8 cellular contexts compared by ENCODE assay signal in genomic region chr4:156677136-156677535, GRCh38.
DNase-seq lines count a peak whose midpoint lies in the region; ATAC-seq and TF ChIP-seq lines count a peak whose summit lies in the region.

No MANE protein-coding gene starts in this region.

- no peaks in the 10 kb centered on the region for H3F3A ChIP-seq in PC-9 (ENCODE audit: insufficient read depth, low read depth)

- H3K4me1 ChIP-seq in BE2C (no peaks in the 10 kb centered on the region), PC-9 (replicated peaks; ENCODE audit: insufficient read depth) (no peaks in the 10 kb centered on the region)

- H3K9me3 ChIP-seq in BE2C (no peaks in the 10 kb centered on the region), PC-9 (ENCODE audit: insufficient read depth, low read depth) (no peaks in the 10 kb centered on the region)

- peaks cover 4% of the 10 kb centered on the region for H3K9me3 Mint-ChIP-seq in activated T-cell treated with anti-CD3 and anti-CD28 coated beads, Interleukin-2, amount 50 U/mL, for 4 hours

- no peaks in the 10 kb centered on the region for H3K27me3 Mint-ChIP-seq in activated T-cell treated with anti-CD3 and anti-CD28 coated beads, Interleukin-2, amount 50 U/mL, for 4 hours (ENCODE audit: low read depth)

- intact Hi-C loops in PC-9 (cut with micrococcal nuclease; ENCODE audit: unreplicated experiment) = loop anchor here (5.0 kb wide), 1 partner anchor 200 kb away; no protein-coding TSS in a partner anchor

- no peaks in the 10 kb centered on the region for H4K20me1 ChIP-seq in PC-9 (ENCODE audit: insufficient read depth)

- peak; percentile 15 for DNase-seq in BE2C
- DNase-seq in PC-9 = no peak
- DNase-seq in iPS-NIHi11 (ENCODE audit: low spot score) = peak; percentile 57
- DNase-seq in globus pallidus (ENCODE audit: low spot score) = no peak
- no peak for DNase-seq in AML-193 (lab: John Stamatoyannopoulos, UW)
- DNase-seq in DMS79 treated with DMSO at 0.1 percent for 48 hours (lab: John Stamatoyannopoulos, UW) = no peak
- DNase-seq in activated T-cell treated with anti-CD3 and anti-CD28 coated beads, Interleukin-2, amount 50 U/mL, for 4 hours = no peak

- H3K36me3 ChIP-seq in BE2C (no peaks in the 10 kb centered on the region), PC-9 (ENCODE audit: low read depth) (no peaks in the 10 kb centered on the region)

- H3K4me3 Mint-ChIP-seq in activated T-cell treated with anti-CD3 and anti-CD28 coated beads, Interleukin-2, amount 50 U/mL, for 4 hours = no peak overlapping the region

- no TSS peak for BruUV-seq in PC-9 (replicated peaks; lab: Mats Ljungman, UMichigan)

- no peaks in the 10 kb centered on the region for H3K36me3 Mint-ChIP-seq in activated T-cell treated with anti-CD3 and anti-CD28 coated beads, Interleukin-2, amount 50 U/mL, for 4 hours (ENCODE audit: insufficient read depth)

- POLR2A ChIA-PET in PC-9 (lab: Charles Lee; ENCODE audit: unreplicated experiment) = no interaction called here

- H3K27me3 ChIP-seq in BE2C = no peaks in the 10 kb centered on the region
- H3K27me3 ChIP-seq in PC-9 (ENCODE audit: insufficient read depth, low read depth) = no peaks in the 10 kb centered on the region

- H3K4me1 Mint-ChIP-seq in activated T-cell treated with anti-CD3 and anti-CD28 coated beads, Interleukin-2, amount 50 U/mL, for 4 hours (ENCODE audit: low read depth) = no peaks in the 10 kb centered on the region

- CTCF ChIA-PET in PC-9 (lab: Charles Lee) = no interaction called here

- TF ChIP-seq CTCF in BE2C (IDR thresholded peaks at IDR 0.05; ENCODE audit: low read depth, low read length) (peak; percentile 49), PC-9 (conservative IDR thresholded peaks at IDR 0.05) (peak; percentile 58)

- H3K9me2 ChIP-seq in PC-9 (ENCODE audit: insufficient read depth) = no peaks in the 10 kb centered on the region

- no peak overlapping the region for H3K4me2 ChIP-seq in PC-9

- ATAC-seq in GM21717 (IDR thresholded peaks at IDR 0.05; ENCODE audit: unreplicated experiment) = peak; percentile 81
- ATAC-seq in activated T-cell treated with anti-CD3 and anti-CD28 coated beads, Interleukin-2, amount 50 U/mL, for 4 hours = no peak

- H2AFZ ChIP-seq in PC-9 = no peak overlapping the region

- H3K4me3 ChIP-seq in BE2C (ENCODE audit: low read depth, low read length) (no peak overlapping the region), PC-9 (no peak overlapping the region)

- H3K79me2 ChIP-seq in PC-9 (ENCODE audit: low read depth) = no peaks in the 10 kb centered on the region

- H3K27ac ChIP-seq in PC-9 = no peak overlapping the region

Comparison
In these comparisons a context has a peak if more than half of its experiments do, and no peak if none do; other contexts are left out.
1. DNase-seq: peak in BE2C (single experiment) and iPS-NIHi11 (single experiment); none in PC-9 (0 of 2), globus pallidus (single experiment), AML-193 (0 of 2), DMS79 treated with DMSO at 0.1 percent for 48 hours (single experiment) and activated T-cell treated with anti-CD3 and anti-CD28 coated beads, Interleukin-2, amount 50 U/mL, for 4 hours (single experiment).